8 cellular contexts compared by ENCODE assay signal in the genomic region with DNA sequence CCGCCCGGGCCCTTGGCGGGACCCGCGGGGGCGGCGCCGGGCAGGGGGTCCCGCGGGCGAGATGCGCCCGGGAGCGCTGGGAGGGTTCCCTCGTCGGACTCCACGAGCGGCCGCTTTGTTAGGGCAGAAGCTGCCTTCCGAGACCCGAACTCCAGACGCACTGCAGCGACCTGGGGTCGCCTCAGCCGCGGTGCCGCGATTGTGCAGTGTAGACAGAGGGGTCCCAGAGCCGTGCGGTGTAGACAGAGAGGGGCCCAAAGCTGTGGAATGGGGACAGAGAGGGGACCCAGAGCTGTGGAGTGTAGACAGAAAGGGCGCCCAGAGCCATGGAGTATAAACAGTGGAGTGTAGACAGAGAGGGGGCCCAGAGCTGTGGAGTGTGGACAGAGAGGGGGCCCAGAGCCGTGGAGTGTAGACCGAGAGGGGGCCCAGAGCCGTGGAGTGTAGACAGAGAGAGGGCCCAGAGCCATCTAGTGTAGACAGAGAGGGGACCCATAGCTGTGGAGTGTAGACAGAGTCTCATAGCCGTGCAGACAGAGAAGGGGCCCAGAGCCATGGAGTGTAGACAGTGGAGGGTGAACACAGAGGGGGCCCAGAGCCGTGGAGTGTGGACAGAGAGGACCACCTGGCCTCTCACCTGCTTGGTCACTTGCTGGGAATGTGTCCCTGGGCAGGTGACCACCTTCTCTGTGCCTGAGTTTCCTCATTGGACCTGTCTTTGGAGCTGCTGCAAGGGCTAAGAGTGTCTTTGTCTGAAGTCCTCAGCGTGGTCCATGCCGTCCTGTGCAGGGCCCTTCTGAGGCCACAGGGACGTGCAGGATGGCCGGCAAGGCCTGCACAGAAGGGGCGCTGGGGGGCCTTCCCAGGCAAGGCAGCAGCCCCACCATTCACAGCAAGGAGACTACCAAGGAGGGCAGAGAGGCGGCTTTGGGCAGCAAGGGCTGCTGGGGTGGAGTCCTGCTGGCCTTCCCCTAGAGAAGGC. TPM values are rescaled to one million over a fixed set of nuclear protein-coding genes. Genes with fewer than 3 reads are reported as not detected.
A peak's percentile ranks its signal among the peaks of the same experiment; 100 is the strongest.
DNase-seq lines count a peak whose midpoint lies in the region; ATAC-seq and TF ChIP-seq lines count a peak whose summit lies in the region.

No MANE protein-coding gene starts in this region.

- peaks cover 10% of the 10 kb centered on the region for H3K36me3 Mint-ChIP-seq in chondrocyte (ENCODE audit: low read depth)

- H3K9me3 ChIP-seq in mononuclear cell (ENCODE audit: low read depth, low read length) (no peaks in the 10 kb centered on the region), aorta (ENCODE audit: control insufficient read depth, low read length) (peaks cover 1% of the 10 kb centered on the region)

- H3K27me3 ChIP-seq in mononuclear cell (ENCODE audit: insufficient read depth, low read length) (no peaks in the 10 kb centered on the region), aorta (ENCODE audit: control insufficient read depth in 1 of 2, insufficient read depth in 2 of 2, low read length in 1 of 2) (no peaks in the 10 kb centered on the region)

- H3K27ac Mint-ChIP-seq in chondrocyte (ENCODE audit: unreplicated experiment) = peak overlapping the region; percentile 78

- H3K4me3 Mint-ChIP-seq in chondrocyte (ENCODE audit: unreplicated experiment) = peak overlapping the region; percentile 90

- H3K4me1 Mint-ChIP-seq in chondrocyte (ENCODE audit: low read depth) = peaks cover 23% of the 10 kb centered on the region

- no peak for ATAC-seq in aorta (ENCODE audit: low FRiP score)
- no peak for ATAC-seq in GM19463 (IDR thresholded peaks at IDR 0.05; ENCODE audit: unreplicated experiment)
- no peak for ATAC-seq in GM18867 (IDR thresholded peaks at IDR 0.05; ENCODE audit: unreplicated experiment)

- DNase-seq in NAMALWA (ENCODE audit: low spot score) (peak; percentile 19), chondrocyte (ENCODE audit: low spot score) (no peak), aorta (peak; percentile 49 to 80), COLO829 (ENCODE audit: low spot score) (no peak)

- H3K9me3 Mint-ChIP-seq in chondrocyte (ENCODE audit: low read depth) = peaks cover 15% of the 10 kb centered on the region

- no peaks in the 10 kb centered on the region for H3K36me3 ChIP-seq in aorta (ENCODE audit: control insufficient read depth in 1 of 2, insufficient read depth in 2 of 2, low read length in 1 of 2)

- H3K4me1 ChIP-seq in mononuclear cell (ENCODE audit: insufficient read depth, low read length) = peaks cover 12% of the 10 kb centered on the region
- H3K4me1 ChIP-seq in aorta (ENCODE audit: control insufficient read depth in 1 of 2, insufficient read depth in 2 of 2, low read length in 2 of 2) = no peaks in the 10 kb centered on the region

- TF ChIP-seq CTCF in C4-2B (conservative IDR thresholded peaks at IDR 0.05) (no peak), chondrocyte (IDR thresholded peaks at IDR 0.05) (no peak)

- no peaks in the 10 kb centered on the region for H3K27me3 Mint-ChIP-seq in chondrocyte (ENCODE audit: low read depth)

- H3K27ac ChIP-seq in C4-2B (peak overlapping the region; percentile 75), aorta (ENCODE audit: low read depth in 1 of 2, low read length in 2 of 2) (peak overlapping the region; percentile 51 to 82)

- intact Hi-C loops in aorta (cut with DNase I) = loop anchor here in 1 of 2 donors (5.0 kb wide), 1 partner anchor 189 kb away; no protein-coding TSS in a partner anchor

- WGBS in aorta, 2 donors = 15 to 19% methylated on average over 35 to 42 of the region's 42 CpGs

- peak overlapping the region; percentile 22 for H3K4me3 ChIP-seq in mononuclear cell (ENCODE audit: low read length)
- H3K4me3 ChIP-seq in aorta (ENCODE audit: low read length in 2 of 2) = peak overlapping the region; percentile 56 to 78

RNA-seq across cellular contexts. Expression of a gene that starts 0.9 kb away (rescaled TPM):
- total RNA-seq in chondrocyte (19.0 to 24.2 TPM (median 19.3 TPM) in 3 replicates), mononuclear cell (5.1 TPM), aorta (10 to 100 TPM; 23.9 to 40.4 TPM)
- 10 to 100 TPM; 10.3 to 28.2 TPM for polyA plus RNA-seq in aorta

RNA-seq across cellular contexts. Expression of a gene that starts 44.7 kb away (rescaled TPM):
- total RNA-seq in chondrocyte = 0.55 to 1.7 TPM (median 0.64 TPM) in 3 replicates
- total RNA-seq in mononuclear cell = 0.63 TPM
- 1 to 10 TPM; 1.9 to 3.5 TPM for total RNA-seq in aorta
- polyA plus RNA-seq in aorta = under 1 TPM in 1 of 2 donors, not detected in 1; 0.33 TPM

Comparison
In these comparisons a context has a peak if more than half of its experiments do, and no peak if none do; other contexts are left out.
1. DNase-seq: peak in NAMALWA (single experiment) and aorta (2 of 2); none in chondrocyte (single experiment) and COLO829 (single experiment).